14 cellular contexts compared by ENCODE assay signal in the genomic region with DNA sequence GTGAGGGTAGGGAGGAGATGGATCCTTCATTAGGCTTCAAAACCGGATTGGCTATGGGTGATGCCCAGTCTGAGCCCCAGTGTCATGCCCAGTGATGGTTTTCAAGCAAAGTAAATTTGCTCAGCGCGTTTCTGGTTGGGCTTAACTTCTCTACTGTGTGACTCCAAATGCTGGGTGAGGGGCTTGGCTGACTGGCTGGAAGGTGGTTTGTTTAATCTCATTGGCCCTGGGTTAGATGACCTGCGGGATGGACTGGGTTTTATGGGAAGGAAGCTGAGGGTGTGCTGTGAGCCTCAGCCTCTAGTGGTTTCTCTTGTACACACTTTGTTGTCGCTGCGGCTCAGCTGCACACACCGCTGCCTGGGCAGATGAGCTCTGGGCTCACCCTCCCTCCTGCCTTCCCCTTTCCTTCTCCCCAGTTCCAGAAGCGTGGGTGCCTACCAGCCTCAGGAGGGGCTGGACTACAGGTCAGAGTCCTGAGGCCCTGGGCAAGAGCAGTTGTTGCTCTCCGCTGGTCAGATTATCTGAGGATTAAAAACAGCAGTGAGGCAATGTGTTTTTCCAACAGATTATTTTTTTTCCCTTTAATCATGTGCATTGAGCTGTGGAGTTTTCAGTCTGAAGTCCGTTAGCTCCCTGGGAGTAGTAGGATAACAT. TPM values are rescaled to one million over a fixed set of nuclear protein-coding genes. Genes with fewer than 3 reads are reported as not detected.
DNase-seq lines count a peak whose midpoint lies in the region; ATAC-seq and TF ChIP-seq lines count a peak whose summit lies in the region.
"Had no signal": no experiment of that assay in that cellular context is flagged by ENCODE, and none has a peak within 500 bp of the region (broad histone marks: within the 10 kb centered on the region; RNA-seq: fewer than 3 reads in every experiment).

No MANE protein-coding gene starts in this region.

- no peak overlapping the region for H3K4me3 ChIP-seq in GM23248
- H3K4me3 ChIP-seq in esophagus muscularis mucosa: no peak overlapping the region
- H3K4me3 ChIP-seq: HAP-1, SJSA1 had no signal

- H3K27ac Mint-ChIP-seq in progenitor cell of endocrine pancreas: peak overlapping the region; percentile 50
- H3K27ac Mint-ChIP-seq in activated T-cell treated with anti-CD3 and anti-CD28 coated beads, Interleukin-2, amount 50 U/mL, for 24 hours: no peak overlapping the region
- H3K27ac Mint-ChIP-seq: stimulated activated naive B cell treated with anti-CD40 and anti-IgM and Interleukin-4, amounts not matched to agents 10 μg/mL and 1 μg/mL and 100 μg/mL, for 72 hours had no signal

- no peaks in the 10 kb centered on the region for H3K9me2 ChIP-seq in GM23248 (ENCODE audit: insufficient read depth)

- WGBS in GM23248 (ENCODE audit: low coverage in 1 of 2, low lambda C conversion rate in 2 of 2, missing lambda C conversion rate in 2 of 2), 2 experiments: 78 to 82% methylated on average over 10 of the region's 10 CpGs
- 42% methylated on average over 6 of the region's 10 CpGs for WGBS in esophagus muscularis mucosa

- intact Hi-C loops in esophagus muscularis mucosa (cut with DNase I): no loop called here

- H3K9me3 ChIP-seq in GM23248 (ENCODE audit: low read depth): no peaks in the 10 kb centered on the region
- no peaks in the 10 kb centered on the region for H3K9me3 ChIP-seq in esophagus muscularis mucosa
- H3K9me3 ChIP-seq: HAP-1, SJSA1 had no signal

- H3K4me1 Mint-ChIP-seq in progenitor cell of endocrine pancreas (ENCODE audit: low read depth): peaks cover 40% of the 10 kb centered on the region
- H3K4me1 Mint-ChIP-seq in activated T-cell treated with anti-CD3 and anti-CD28 coated beads, Interleukin-2, amount 50 U/mL, for 24 hours (ENCODE audit: low read depth): peaks cover 49% of the 10 kb centered on the region

- no peaks in the 10 kb centered on the region for H3K9me3 Mint-ChIP-seq in progenitor cell of endocrine pancreas (ENCODE audit: low read depth)
- no peaks in the 10 kb centered on the region for H3K9me3 Mint-ChIP-seq in activated T-cell treated with anti-CD3 and anti-CD28 coated beads, Interleukin-2, amount 50 U/mL, for 24 hours
- H3K9me3 Mint-ChIP-seq: stimulated activated naive B cell treated with anti-CD40 and anti-IgM and Interleukin-4, amounts not matched to agents 10 μg/mL and 1 μg/mL and 100 μg/mL, for 72 hours had no signal

- no peak for TF ChIP-seq POLR2A in esophagus muscularis mucosa (IDR thresholded peaks at IDR 0.05; ENCODE audit: low read depth)

- H3F3A ChIP-seq in GM23248 (ENCODE audit: insufficient read depth): peaks cover 13% of the 10 kb centered on the region

- peaks cover 56% of the 10 kb centered on the region for H3K4me1 ChIP-seq in GM23248 (ENCODE audit: insufficient read depth)
- H3K4me1 ChIP-seq in esophagus muscularis mucosa: peaks cover 69 to 92% (median 84%) of the 10 kb centered on the region in 4 donors
- H3K4me1 ChIP-seq: HAP-1 had no signal

- no peak overlapping the region for H3K9ac ChIP-seq in GM23248

- no peaks in the 10 kb centered on the region for H3K27me3 ChIP-seq in GM23248 (replicated peaks; ENCODE audit: insufficient read depth)
- H3K27me3 ChIP-seq in esophagus muscularis mucosa: no peaks in the 10 kb centered on the region

- no peak for TF ChIP-seq EP300 in esophagus muscularis mucosa (IDR thresholded peaks at IDR 0.05)

- H3K36me3 Mint-ChIP-seq in progenitor cell of endocrine pancreas (ENCODE audit: insufficient read depth): peaks cover 3% of the 10 kb centered on the region
- H3K36me3 Mint-ChIP-seq in activated T-cell treated with anti-CD3 and anti-CD28 coated beads, Interleukin-2, amount 50 U/mL, for 24 hours (ENCODE audit: low read depth): peaks cover 33% of the 10 kb centered on the region

- H3K4me2 ChIP-seq in GM23248 (ENCODE audit: unreplicated experiment): peak overlapping the region; percentile 39

- H3K4me3 Mint-ChIP-seq in progenitor cell of endocrine pancreas (ENCODE audit: low read depth): no peak overlapping the region
- no peak overlapping the region for H3K4me3 Mint-ChIP-seq in activated T-cell treated with anti-CD3 and anti-CD28 coated beads, Interleukin-2, amount 50 U/mL, for 24 hours
- H3K4me3 Mint-ChIP-seq: stimulated activated naive B cell treated with anti-CD40 and anti-IgM and Interleukin-4, amounts not matched to agents 10 μg/mL and 1 μg/mL and 100 μg/mL, for 72 hours had no signal

- peaks cover 100% of the 10 kb centered on the region for H3K79me2 ChIP-seq in GM23248 (ENCODE audit: insufficient read depth)

- H3K27ac ChIP-seq in GM23248 (no peak overlapping the region), esophagus muscularis mucosa (replicated peaks in 1 of 4) (peak overlapping the region; percentile 46 to 71 (median 65))
- H3K27ac ChIP-seq: SJSA1 had no signal

- no peak for ATAC-seq in HG02884 (IDR thresholded peaks at IDR 0.05; ENCODE audit: unreplicated experiment)

- H3K36me3 ChIP-seq in GM23248 (ENCODE audit: low read depth) (no peaks in the 10 kb centered on the region), esophagus muscularis mucosa (no peaks in the 10 kb centered on the region)
- H3K36me3 ChIP-seq: HAP-1, SJSA1 had no signal

- in situ Hi-C loops in GM23248 (cut with MboI): no loop called here

- peaks cover 23% of the 10 kb centered on the region for H4K20me1 ChIP-seq in GM23248 (ENCODE audit: insufficient read depth)

- DNase-seq in GM23248 (no peak), NCI-H82 (lab: John Stamatoyannopoulos, UW) (peak; percentile 96), esophagus muscularis mucosa (ENCODE audit: extremely low spot score) (no peak), progenitor cell of endocrine pancreas (ENCODE audit: low spot score, unreplicated experiment) (no peak), HPDE6-E6E7 (ENCODE audit: extremely low spot score) (no peak)
- no peak for DNase-seq in activated T-cell treated with anti-CD3 and anti-CD28 coated beads, Interleukin-2, amount 50 U/mL, for 24 hours
- DNase-seq: DMS79 treated with DMSO at 0.1 percent for 48 hours; foreskin melanocyte; mammary epithelial cell; stimulated activated CD4-positive, alpha-beta T cell treated with anti-CD3 and anti-CD28 coated beads, Interleukin-12 subunit alpha, Interleukin-12 subunit beta, amount 100 ng/mL, for 4 hours; stimulated activated naive B cell treated with anti-CD40 and anti-IgM and Interleukin-4, amounts not matched to agents 10 μg/mL and 1 μg/mL and 100 μg/mL, for 72 hours had no signal

- TF ChIP-seq CTCF in esophagus muscularis mucosa (IDR thresholded peaks at IDR 0.05) (no peak), progenitor cell of endocrine pancreas (IDR thresholded peaks at IDR 0.05; ENCODE audit: unreplicated experiment) (no peak)

- peaks cover 11% of the 10 kb centered on the region for H3K27me3 Mint-ChIP-seq in progenitor cell of endocrine pancreas
- no peaks in the 10 kb centered on the region for H3K27me3 Mint-ChIP-seq in activated T-cell treated with anti-CD3 and anti-CD28 coated beads, Interleukin-2, amount 50 U/mL, for 24 hours
- H3K27me3 Mint-ChIP-seq: stimulated activated naive B cell treated with anti-CD40 and anti-IgM and Interleukin-4, amounts not matched to agents 10 μg/mL and 1 μg/mL and 100 μg/mL, for 72 hours had no signal

- H2AFZ ChIP-seq in GM23248: no peak overlapping the region

RNA-seq across cellular contexts. Expression of gene PDIA5, which starts 18.6 kb away (rescaled TPM):
- 39.5 and 49.1 TPM in 2 replicates for total RNA-seq in GM23248 (2014; rRNA removed; shearing (Covaris generic))
- polyA plus RNA-seq in GM23248 (2016; fragmentation: Nextera tagmentation; extraction: Ambion mirVana): 57.3 and 60.2 TPM in 2 replicates
- 10 to 100 TPM; 12.5 to 16.4 (median 15.1) TPM for total RNA-seq in esophagus muscularis mucosa
- 20.4 and 22.2 TPM in 2 replicates for total RNA-seq in progenitor cell of endocrine pancreas

RNA-seq across cellular contexts. Expression of gene SEMA5B, which starts 57.9 kb away (rescaled TPM):
- not detected in 2 replicates for total RNA-seq in GM23248 (2014; rRNA removed; shearing (Covaris generic))
- polyA plus RNA-seq in GM23248 (2016; fragmentation: Nextera tagmentation; extraction: Ambion mirVana): not detected in 2 replicates
- 1 to 10 TPM in 1 of 4 donors, under 1 TPM in 3; under 0.01 to 1.6 (median 0.34) TPM for total RNA-seq in esophagus muscularis mucosa
- total RNA-seq in progenitor cell of endocrine pancreas: 4.2 and 5.9 TPM in 2 replicates
- total RNA-seq: SJSA1 had no signal
